ENCODE assay signal across 8 cellular contexts in genomic region chr3:13495921-13496723, GRCh38. TPM values are rescaled to one million over a fixed set of nuclear protein-coding genes. Genes with fewer than 3 reads are reported as not detected.
A peak's percentile ranks its signal among the peaks of the same experiment; 100 is the strongest.
DNase-seq lines count a peak whose midpoint lies in the region; ATAC-seq, FAIRE-seq and TF ChIP-seq lines count a peak whose summit lies in the region.

No MANE protein-coding gene starts in this region.

- peak; percentile 83 for FAIRE-seq in GM12892 (lab: Jason Lieb, UNC)

- H3K27me3 Mint-ChIP-seq in activated CD4-positive, alpha-beta T cell treated with anti-CD3 and anti-CD28 coated beads, Interleukin-2, amount 10 ng/mL, durations not matched to agents 7 days and 5 days: no peaks in the 10 kb centered on the region

- H3K27ac Mint-ChIP-seq in activated CD4-positive, alpha-beta T cell treated with anti-CD3 and anti-CD28 coated beads, Interleukin-2, amount 10 ng/mL, durations not matched to agents 7 days and 5 days: no peak overlapping the region

- peak overlapping the region in 1 of 2 donors; percentile 10 for H3K9ac ChIP-seq in colonic mucosa (ENCODE audit: low read depth in 2 of 2, low read length in 2 of 2)

- ATAC-seq in HG02970 (IDR thresholded peaks at IDR 0.05; ENCODE audit: low FRiP score, unreplicated experiment): peak; percentile 58
- ATAC-seq in right lobe of liver: peak; percentile 92 to 97 (median 96)
- ATAC-seq in GM18873 (IDR thresholded peaks at IDR 0.05; ENCODE audit: low FRiP score, unreplicated experiment): no peak

- POLR2A ChIA-PET in activated CD4-positive, alpha-beta T cell treated with anti-CD3 and anti-CD28 coated beads, Interleukin-2, amount 10 ng/mL, durations not matched to agents 7 days and 5 days (lab: Charles Lee): no interaction called here

- H3K9me3 ChIP-seq in colonic mucosa (no peaks in the 10 kb centered on the region), right lobe of liver (no peaks in the 10 kb centered on the region)

- no peaks in the 10 kb centered on the region for H3K27me3 ChIP-seq in colonic mucosa
- no peaks in the 10 kb centered on the region for H3K27me3 ChIP-seq in right lobe of liver

- TF ChIP-seq CTCF in colonic mucosa (IDR thresholded peaks at IDR 0.05) (peak; percentile 83), right lobe of liver (IDR thresholded peaks at IDR 0.05) (peak; percentile 91 to 95 (median 94))

- H3K36me3 ChIP-seq in colonic mucosa (no peaks in the 10 kb centered on the region), right lobe of liver (no peaks in the 10 kb centered on the region)

- H3K27ac ChIP-seq in colonic mucosa (no peak overlapping the region), right lobe of liver (no peak overlapping the region)

- CTCF ChIA-PET in activated CD4-positive, alpha-beta T cell treated with anti-CD3 and anti-CD28 coated beads, Interleukin-2, amount 10 ng/mL, durations not matched to agents 7 days and 5 days (lab: Charles Lee): interaction anchor here (0.6 to 3.2 kb wide), 12 partner anchors 9 to 385 kb away, joined by 3 to 49 read pairs (median 4); partner anchors contain the start of gene HDAC11

- H3K4me3 ChIP-seq in colonic mucosa (no peak overlapping the region), right lobe of liver (no peak overlapping the region)

- TF ChIP-seq POLR2A in GM12892 (IDR thresholded peaks at IDR 0.05; ENCODE audit: low read depth, low read length): no peak
- TF ChIP-seq POLR2A in right lobe of liver (IDR thresholded peaks at IDR 0.05): no peak

- 32% methylated on average over 7 of the region's 12 CpGs for WGBS in right lobe of liver (ENCODE audit: insufficient coverage, low coverage, low lambda C conversion rate, missing lambda C conversion rate)

- no peak overlapping the region for H3K4me3 Mint-ChIP-seq in activated CD4-positive, alpha-beta T cell treated with anti-CD3 and anti-CD28 coated beads, Interleukin-2, amount 10 ng/mL, durations not matched to agents 7 days and 5 days

- no peaks in the 10 kb centered on the region for H3K36me3 Mint-ChIP-seq in activated CD4-positive, alpha-beta T cell treated with anti-CD3 and anti-CD28 coated beads, Interleukin-2, amount 10 ng/mL, durations not matched to agents 7 days and 5 days (ENCODE audit: low read depth)

- intact Hi-C loops in colonic mucosa (cut with DNase I) (loop anchor here (2.0 kb wide), 1 partner anchor 155 kb away; no protein-coding TSS in a partner anchor), right lobe of liver (cut with DNase I) (loop anchor here (5.0 kb wide), 1 partner anchor 151 kb away; no protein-coding TSS in a partner anchor)

- no peak for DNase-seq in GM12892 (ENCODE audit: insufficient read length)
- peak; percentile 33 for DNase-seq in NCI-H345 treated with DMSO at 0.1 percent for 48 hours (lab: John Stamatoyannopoulos, UW; ENCODE audit: unreplicated experiment)
- DNase-seq in activated CD4-positive, alpha-beta T cell treated with anti-CD3 and anti-CD28 coated beads, Interleukin-2, amount 10 ng/mL, durations not matched to agents 7 days and 5 days: peak; percentile 76
- DNase-seq in colonic mucosa: peak; percentile 74
- DNase-seq in right lobe of liver: peak; percentile 64 to 80 (median 79)
- peak; percentile 35 to 72 (median 44) for DNase-seq in stimulated activated CD4-positive, alpha-beta T cell treated with anti-CD3 and anti-CD28 coated beads, TNF-alpha, amount 100 ng/mL, for 24 hours (ENCODE audit: low read depth in 3 of 3)

- H3K4me1 ChIP-seq in colonic mucosa: no peaks in the 10 kb centered on the region
- peaks cover 0 to 4% (median 0%) of the 10 kb centered on the region in 4 donors for H3K4me1 ChIP-seq in right lobe of liver

- H3K4me1 Mint-ChIP-seq in activated CD4-positive, alpha-beta T cell treated with anti-CD3 and anti-CD28 coated beads, Interleukin-2, amount 10 ng/mL, durations not matched to agents 7 days and 5 days: peaks cover 7% of the 10 kb centered on the region

- no peaks in the 10 kb centered on the region for H3K9me3 Mint-ChIP-seq in activated CD4-positive, alpha-beta T cell treated with anti-CD3 and anti-CD28 coated beads, Interleukin-2, amount 10 ng/mL, durations not matched to agents 7 days and 5 days

RNA-seq across cellular contexts. Expression of gene HDAC11, which starts 16.0 kb away (rescaled TPM):
- polyA plus RNA-seq in GM12892 (2012; ENCODE audit: missing spikeins): 1.6 TPM
- 1 to 10 TPM; 1.6 to 2.3 TPM for total RNA-seq in activated CD4-positive, alpha-beta T cell treated with anti-CD3 and anti-CD28 coated beads, Interleukin-2, amount 10 ng/mL, durations not matched to agents 7 days and 5 days
- 10 to 100 TPM; 24.0 to 36.1 TPM for total RNA-seq in colonic mucosa
- total RNA-seq in right lobe of liver: 10 to 100 TPM in 1 of 6 experiments, 1 to 10 TPM in 5; 2.2 to 10.8 (median 5.0) TPM

RNA-seq across cellular contexts. Expression of gene FBLN2, which starts 52.8 kb away (rescaled TPM):
- 0.36 TPM for polyA plus RNA-seq in GM12892 (2012; ENCODE audit: missing spikeins)
- not detected for total RNA-seq in activated CD4-positive, alpha-beta T cell treated with anti-CD3 and anti-CD28 coated beads, Interleukin-2, amount 10 ng/mL, durations not matched to agents 7 days and 5 days
- total RNA-seq in colonic mucosa (10 to 100 TPM; 10.5 to 24.1 TPM), right lobe of liver (1 to 10 TPM; 1.9 to 4.0 (median 2.7) TPM)
